In genomic region chr4:183504930-183505555, GRCh38 we compare ENCODE assay signal across 8 cellular contexts. TPM values are rescaled to one million over a fixed set of nuclear protein-coding genes. Genes with fewer than 3 reads are reported as not detected.
DNase-seq lines count a peak whose midpoint lies in the region; ATAC-seq, FAIRE-seq and TF ChIP-seq lines count a peak whose summit lies in the region.

TSS of gene ING2 (plus strand) at chr4:183505058. CDS start at chr4:183505196, 138 bp downstream.

- peak within 1 kb of the TSS; percentile 97 for H3K27ac Mint-ChIP-seq in activated naive CD8-positive, alpha-beta T cell

- no peak for TF ChIP-seq CTCF in D721Med (IDR thresholded peaks at IDR 0.05; ENCODE audit: insufficient read depth, missing control alignments)
- TF ChIP-seq CTCF in heart right ventricle (IDR thresholded peaks at IDR 0.05) = no peak
- no peak for TF ChIP-seq CTCF in psoas muscle (IDR thresholded peaks at IDR 0.05)

- H3K4me3 ChIP-seq in heart right ventricle (peak within 1 kb of the TSS; percentile 77 to 100 (median 98)), psoas muscle (peak within 1 kb of the TSS; percentile 96)

- intact Hi-C loops in heart right ventricle (cut with DNase I) (loop anchor here in 7 of 10 donors (2.0 to 10.0 kb wide), 8 partner anchors 33 to 408 kb away; partner anchors contain the start of genes CDKN2AIP (in 4 of the 7), RWDD4 (in 4 of the 7), TRAPPC11 (in 4 of the 7) and WWC2 (in 1 of the 7)), psoas muscle (cut with DNase I) (loop anchor here (1.0 to 5.0 kb wide), 3 partner anchors 63 to 153 kb away; partner anchors contain the start of gene CDKN2AIP (in 1 of the 2))

- peaks cover 33% of the 10 kb centered on the region for H3K4me1 Mint-ChIP-seq in activated naive CD8-positive, alpha-beta T cell (ENCODE audit: low read depth)

- no peaks in the 10 kb centered on the region for H3K27me3 Mint-ChIP-seq in activated naive CD8-positive, alpha-beta T cell

- H3K4me1 ChIP-seq in heart right ventricle = peaks cover 0 to 43% (median 18%) of the 10 kb centered on the region in 9 donors
- H3K4me1 ChIP-seq in psoas muscle = peaks cover 27% of the 10 kb centered on the region

- H3K36me3 ChIP-seq in heart right ventricle = peaks cover 0 to under 1% (median 0%) of the 10 kb centered on the region in 9 donors
- H3K36me3 ChIP-seq in psoas muscle (ENCODE audit: insufficient read depth in 1 of 2, low read depth in 1 of 2) = no peaks in the 10 kb centered on the region

- ATAC-seq in GM19025 (IDR thresholded peaks at IDR 0.05; ENCODE audit: low read depth, unreplicated experiment) = peak; percentile 44
- peak; percentile 49 for ATAC-seq in HG03135 (IDR thresholded peaks at IDR 0.05; ENCODE audit: unreplicated experiment)
- ATAC-seq in heart right ventricle = peak; percentile 73 to 89 (median 76)
- peak; percentile 58 to 67 (median 64) for ATAC-seq in psoas muscle

- no peaks in the 10 kb centered on the region for H3K27me3 ChIP-seq in heart right ventricle
- no peaks in the 10 kb centered on the region for H3K27me3 ChIP-seq in psoas muscle (ENCODE audit: insufficient read depth in 3 of 3, low read length in 2 of 3)

- H3K9me3 Mint-ChIP-seq in activated naive CD8-positive, alpha-beta T cell (ENCODE audit: low read depth) = no peaks in the 10 kb centered on the region

- WGBS in heart right ventricle, 2 donors = 0% methylated on average over 60 to 65 of the region's 65 CpGs
- WGBS in psoas muscle, 3 donors = 0 to 1% (median 1%) methylated on average over 41 to 65 of the region's 65 CpGs

- H3K36me3 Mint-ChIP-seq in activated naive CD8-positive, alpha-beta T cell = no peaks in the 10 kb centered on the region

- DNase-seq in D721Med (ENCODE audit: insufficient read length, low spot score) = peak; percentile 41
- peak; percentile 44 for DNase-seq in NCI-H510A (lab: John Stamatoyannopoulos, UW)
- no peak for DNase-seq in heart right ventricle
- peak in 1 of 2 donors; percentile 67 for DNase-seq in psoas muscle
- DNase-seq in stimulated activated CD4-positive, alpha-beta T cell treated with anti-CD3 and anti-CD28 coated beads, Interleukin-2, amount 100 ng/mL, for 48 hours = no peak

- peak within 1 kb of the TSS; percentile 97 for H3K4me3 Mint-ChIP-seq in activated naive CD8-positive, alpha-beta T cell

- FAIRE-seq in D721Med (lab: Jason Lieb, UNC) = no peak

- H3K27ac ChIP-seq in heart right ventricle (peak within 1 kb of the TSS; percentile 91 to 99 (median 97)), psoas muscle (peak within 1 kb of the TSS; percentile 97)

- no peaks in the 10 kb centered on the region for H3K9me3 ChIP-seq in heart right ventricle
- H3K9me3 ChIP-seq in psoas muscle = no peaks in the 10 kb centered on the region

RNA-seq across cellular contexts. Expression of gene ING2, which starts in this region (rescaled TPM):
- 1 to 10 TPM; 4.0 to 8.2 (median 5.2) TPM for total RNA-seq in heart right ventricle
- 1 to 10 TPM; 1.7 to 8.6 TPM for polyA plus RNA-seq in heart right ventricle
- total RNA-seq in psoas muscle = 10 to 100 TPM in 1 of 4 donors, 1 to 10 TPM in 3; 6.3 to 21.7 (median 8.3) TPM
- 10 to 100 TPM; 13.6 to 35.1 (median 28.0) TPM for polyA plus RNA-seq in psoas muscle

Comparison
In these comparisons a context has a peak if more than half of its experiments do, and no peak if none do; other contexts are left out.
1. DNase-seq: peak in D721Med (single experiment) and NCI-H510A (single experiment); none in heart right ventricle (0 of 2) and stimulated activated CD4-positive, alpha-beta T cell treated with anti-CD3 and anti-CD28 coated beads, Interleukin-2, amount 100 ng/mL, for 48 hours (0 of 2).
2. Peak in every context shown above with its lines, with median percentiles within 50 percentile points of each other: ATAC-seq.